ENCODE assay signal across 1 cellular context in genomic region chr15:90000175-90000923, GRCh38.
TF ChIP-seq lines count a peak whose summit lies in the region.

No MANE protein-coding gene starts in this region.

TF ChIP-seq in GM23338, 12 proteins besides CTCF, POLR2A, EP300 and RAD21 (continued from another document):
- TF ChIP-seq, protein P1, sequence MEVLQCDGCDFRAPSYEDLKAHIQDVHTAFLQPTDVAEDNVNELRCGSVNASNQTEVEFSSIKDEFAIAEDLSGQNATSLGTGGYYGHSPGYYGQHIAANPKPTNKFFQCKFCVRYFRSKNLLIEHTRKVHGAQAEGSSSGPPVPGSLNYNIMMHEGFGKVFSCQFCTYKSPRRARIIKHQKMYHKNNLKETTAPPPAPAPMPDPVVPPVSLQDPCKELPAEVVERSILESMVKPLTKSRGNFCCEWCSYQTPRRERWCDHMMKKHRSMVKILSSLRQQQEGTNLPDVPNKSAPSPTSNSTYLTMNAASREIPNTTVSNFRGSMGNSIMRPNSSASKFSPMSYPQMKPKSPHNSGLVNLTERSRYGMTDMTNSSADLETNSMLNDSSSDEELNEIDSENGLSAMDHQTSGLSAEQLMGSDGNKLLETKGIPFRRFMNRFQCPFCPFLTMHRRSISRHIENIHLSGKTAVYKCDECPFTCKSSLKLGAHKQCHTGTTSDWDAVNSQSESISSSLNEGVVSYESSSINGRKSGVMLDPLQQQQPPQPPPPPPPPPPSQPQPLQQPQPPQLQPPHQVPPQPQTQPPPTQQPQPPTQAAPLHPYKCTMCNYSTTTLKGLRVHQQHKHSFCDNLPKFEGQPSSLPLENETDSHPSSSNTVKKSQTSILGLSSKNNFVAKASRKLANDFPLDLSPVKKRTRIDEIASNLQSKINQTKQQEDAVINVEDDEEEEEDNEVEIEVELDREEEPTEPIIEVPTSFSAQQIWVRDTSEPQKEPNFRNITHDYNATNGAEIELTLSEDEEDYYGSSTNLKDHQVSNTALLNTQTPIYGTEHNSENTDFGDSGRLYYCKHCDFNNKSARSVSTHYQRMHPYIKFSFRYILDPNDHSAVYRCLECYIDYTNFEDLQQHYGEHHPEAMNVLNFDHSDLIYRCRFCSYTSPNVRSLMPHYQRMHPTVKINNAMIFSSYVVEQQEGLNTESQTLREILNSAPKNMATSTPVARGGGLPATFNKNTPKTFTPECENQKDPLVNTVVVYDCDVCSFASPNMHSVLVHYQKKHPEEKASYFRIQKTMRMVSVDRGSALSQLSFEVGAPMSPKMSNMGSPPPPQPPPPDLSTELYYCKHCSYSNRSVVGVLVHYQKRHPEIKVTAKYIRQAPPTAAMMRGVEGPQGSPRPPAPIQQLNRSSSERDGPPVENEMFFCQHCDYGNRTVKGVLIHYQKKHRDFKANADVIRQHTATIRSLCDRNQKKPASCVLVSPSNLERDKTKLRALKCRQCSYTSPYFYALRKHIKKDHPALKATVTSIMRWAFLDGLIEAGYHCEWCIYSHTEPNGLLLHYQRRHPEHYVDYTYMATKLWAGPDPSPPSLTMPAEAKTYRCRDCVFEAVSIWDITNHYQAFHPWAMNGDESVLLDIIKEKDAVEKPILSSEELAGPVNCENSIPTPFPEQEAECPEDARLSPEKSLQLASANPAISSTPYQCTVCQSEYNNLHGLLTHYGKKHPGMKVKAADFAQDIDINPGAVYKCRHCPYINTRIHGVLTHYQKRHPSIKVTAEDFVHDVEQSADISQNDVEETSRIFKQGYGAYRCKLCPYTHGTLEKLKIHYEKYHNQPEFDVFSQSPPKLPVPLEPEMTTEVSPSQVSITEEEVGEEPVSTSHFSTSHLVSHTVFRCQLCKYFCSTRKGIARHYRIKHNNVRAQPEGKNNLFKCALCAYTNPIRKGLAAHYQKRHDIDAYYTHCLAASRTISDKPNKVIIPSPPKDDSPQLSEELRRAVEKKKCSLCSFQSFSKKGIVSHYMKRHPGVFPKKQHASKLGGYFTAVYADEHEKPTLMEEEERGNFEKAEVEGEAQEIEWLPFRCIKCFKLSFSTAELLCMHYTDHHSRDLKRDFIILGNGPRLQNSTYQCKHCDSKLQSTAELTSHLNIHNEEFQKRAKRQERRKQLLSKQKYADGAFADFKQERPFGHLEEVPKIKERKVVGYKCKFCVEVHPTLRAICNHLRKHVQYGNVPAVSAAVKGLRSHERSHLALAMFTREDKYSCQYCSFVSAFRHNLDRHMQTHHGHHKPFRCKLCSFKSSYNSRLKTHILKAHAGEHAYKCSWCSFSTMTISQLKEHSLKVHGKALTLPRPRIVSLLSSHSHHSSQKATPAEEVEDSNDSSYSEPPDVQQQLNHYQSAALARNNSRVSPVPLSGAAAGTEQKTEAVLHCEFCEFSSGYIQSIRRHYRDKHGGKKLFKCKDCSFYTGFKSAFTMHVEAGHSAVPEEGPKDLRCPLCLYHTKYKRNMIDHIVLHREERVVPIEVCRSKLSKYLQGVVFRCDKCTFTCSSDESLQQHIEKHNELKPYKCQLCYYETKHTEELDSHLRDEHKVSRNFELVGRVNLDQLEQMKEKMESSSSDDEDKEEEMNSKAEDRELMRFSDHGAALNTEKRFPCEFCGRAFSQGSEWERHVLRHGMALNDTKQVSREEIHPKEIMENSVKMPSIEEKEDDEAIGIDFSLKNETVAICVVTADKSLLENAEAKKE (CRISPR knock-in tag; IDR thresholded peaks at IDR 0.05), result no peak
- TF ChIP-seq JUNB (IDR thresholded peaks at IDR 0.05; ENCODE audit: unreplicated experiment) (no peak), NANOG (IDR thresholded peaks at IDR 0.05; ENCODE audit: borderline replicate concordance) (no peak), REST (IDR thresholded peaks at IDR 0.05; ENCODE audit: unreplicated experiment) (no peak), CREB1 (CRISPR knock-in tag; IDR thresholded peaks at IDR 0.05; ENCODE audit: low read depth) (no peak), ZNF114 (CRISPR knock-in tag; IDR thresholded peaks at IDR 0.05) (no peak), ZNF331 (CRISPR knock-in tag; IDR thresholded peaks at IDR 0.05; ENCODE audit: low read depth) (no peak), ETS1 (IDR thresholded peaks at IDR 0.05) (no peak)
